13 cellular contexts compared by ENCODE assay signal in the genomic region with DNA sequence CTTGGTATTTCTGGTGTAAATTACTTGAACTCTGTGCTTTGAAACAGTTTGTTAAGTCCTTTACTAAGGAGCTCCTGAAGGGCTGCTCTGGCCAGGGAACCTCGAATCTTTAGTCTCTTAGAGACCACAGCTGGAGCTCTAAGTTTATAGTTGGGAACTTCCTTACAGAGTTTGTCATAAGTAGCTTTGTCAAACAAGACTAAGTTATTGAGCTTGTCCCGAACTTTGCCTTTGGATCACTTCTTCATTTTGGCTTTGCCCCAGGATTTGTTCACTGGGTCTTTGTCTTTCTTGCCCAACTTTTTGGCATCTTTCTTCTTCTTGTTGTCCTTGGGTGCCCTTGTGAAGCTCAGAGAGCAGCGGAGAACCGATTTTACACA.
A peak's percentile ranks its signal among the peaks of the same experiment; 100 is the strongest.
DNase-seq lines count a peak whose midpoint lies in the region; ATAC-seq and TF ChIP-seq lines count a peak whose summit lies in the region.
"Had no signal": no experiment of that assay in that cellular context is flagged by ENCODE, and none has a peak within 500 bp of the region (broad histone marks: within the 10 kb centered on the region; RNA-seq: fewer than 3 reads in every experiment).

No MANE protein-coding gene starts in this region.

- no peak overlapping the region for H3K27ac Mint-ChIP-seq in activated naive CD8-positive, alpha-beta T cell treated with anti-CD3 and anti-CD28 coated beads, Interleukin-2, amount 10 ng/mL, durations not matched to agents 7 days and 5 days
- H3K27ac Mint-ChIP-seq in activated naive CD8-positive, alpha-beta T cell treated with anti-CD3 and anti-CD28 coated beads for 36 hours: no peak overlapping the region
- H3K27ac Mint-ChIP-seq in naive thymus-derived CD4-positive, alpha-beta T cell: no peak overlapping the region
- H3K27ac Mint-ChIP-seq: activated CD4-positive, alpha-beta memory T cell treated with anti-CD3 and anti-CD28 coated beads, Interleukin-2, amount 10 ng/mL, durations not matched to agents 7 days and 5 days had no signal

- H3K4me3 ChIP-seq in coronary artery (no peak overlapping the region), upper lobe of right lung (no peak overlapping the region)
- no peak overlapping the region for H3K4me3 ChIP-seq in naive thymus-derived CD4-positive, alpha-beta T cell (ENCODE audit: low read length)

- peak overlapping the region; percentile 2 for H3K4me3 Mint-ChIP-seq in activated naive CD8-positive, alpha-beta T cell treated with anti-CD3 and anti-CD28 coated beads, Interleukin-2, amount 10 ng/mL, durations not matched to agents 7 days and 5 days
- H3K4me3 Mint-ChIP-seq in activated naive CD8-positive, alpha-beta T cell treated with anti-CD3 and anti-CD28 coated beads for 36 hours: no peak overlapping the region
- peak overlapping the region in 8 of 10 donors; percentile 18 to 78 (median 52) for H3K4me3 Mint-ChIP-seq in naive thymus-derived CD4-positive, alpha-beta T cell
- H3K4me3 Mint-ChIP-seq: activated CD4-positive, alpha-beta memory T cell treated with anti-CD3 and anti-CD28 coated beads, Interleukin-2, amount 10 ng/mL, durations not matched to agents 7 days and 5 days had no signal

- H3K27me3 ChIP-seq in naive thymus-derived CD4-positive, alpha-beta T cell (ENCODE audit: control insufficient read depth in 2 of 2, insufficient read depth in 2 of 2, low read length in 2 of 2): no peaks in the 10 kb centered on the region
- H3K27me3 ChIP-seq in upper lobe of right lung: no peaks in the 10 kb centered on the region

- H3K27ac ChIP-seq in coronary artery (peak overlapping the region; percentile 59 to 82), upper lobe of right lung (peak overlapping the region; percentile 21)
- H3K27ac ChIP-seq in naive thymus-derived CD4-positive, alpha-beta T cell (ENCODE audit: low read depth, low read length): no peak overlapping the region

- H3K27me3 Mint-ChIP-seq in activated naive CD8-positive, alpha-beta T cell treated with anti-CD3 and anti-CD28 coated beads, Interleukin-2, amount 10 ng/mL, durations not matched to agents 7 days and 5 days: peaks cover 57% of the 10 kb centered on the region
- H3K27me3 Mint-ChIP-seq in activated naive CD8-positive, alpha-beta T cell treated with anti-CD3 and anti-CD28 coated beads for 36 hours: peaks cover 70% of the 10 kb centered on the region
- peaks cover 26 to 79% (median 33%) of the 10 kb centered on the region in 5 donors for H3K27me3 Mint-ChIP-seq in naive thymus-derived CD4-positive, alpha-beta T cell

- no peaks in the 10 kb centered on the region for H3K9me3 ChIP-seq in naive thymus-derived CD4-positive, alpha-beta T cell (ENCODE audit: control insufficient read depth in 2 of 3, low read length in 3 of 3)
- H3K9me3 ChIP-seq in upper lobe of right lung: no peaks in the 10 kb centered on the region

- H3K4me1 ChIP-seq in naive thymus-derived CD4-positive, alpha-beta T cell (ENCODE audit: control insufficient read depth in 2 of 2, insufficient read depth in 2 of 2, low read length in 2 of 2): peaks cover 17 to 26% of the 10 kb centered on the region in 2 donors
- peaks cover 26% of the 10 kb centered on the region for H3K4me1 ChIP-seq in upper lobe of right lung

- ATAC-seq in activated naive CD8-positive, alpha-beta T cell treated with anti-CD3 and anti-CD28 coated beads, Interleukin-2, amount 10 ng/mL, durations not matched to agents 7 days and 5 days (ENCODE audit: low read depth): no peak
- no peak for ATAC-seq in naive thymus-derived CD4-positive, alpha-beta T cell
- no peak for ATAC-seq in upper lobe of right lung

- POLR2A ChIA-PET in activated naive CD8-positive, alpha-beta T cell treated with anti-CD3 and anti-CD28 coated beads, Interleukin-2, amount 10 ng/mL, durations not matched to agents 7 days and 5 days (lab: Charles Lee): interaction anchor here (1.2 kb wide), 1 partner anchor 20 kb away, joined by 3 read pairs; no protein-coding TSS in a partner anchor
- POLR2A ChIA-PET in naive thymus-derived CD4-positive, alpha-beta T cell (lab: Charles Lee): interaction anchor here (0.8 kb wide), 1 partner anchor 60 kb away, joined by 3 read pairs; no protein-coding TSS in a partner anchor

- H3K4me1 Mint-ChIP-seq in activated naive CD8-positive, alpha-beta T cell treated with anti-CD3 and anti-CD28 coated beads, Interleukin-2, amount 10 ng/mL, durations not matched to agents 7 days and 5 days: peaks cover 21% of the 10 kb centered on the region
- H3K4me1 Mint-ChIP-seq in activated naive CD8-positive, alpha-beta T cell treated with anti-CD3 and anti-CD28 coated beads for 36 hours: peaks cover 25% of the 10 kb centered on the region
- peaks cover 22 to 48% (median 34%) of the 10 kb centered on the region in 7 donors for H3K4me1 Mint-ChIP-seq in naive thymus-derived CD4-positive, alpha-beta T cell

- CTCF ChIA-PET in naive thymus-derived CD4-positive, alpha-beta T cell (lab: Charles Lee): interaction anchor here (1.1 kb wide), 2 partner anchors 65 to 183 kb away, joined by 3 to 4 read pairs; a partner anchor contains a TSS

- peaks cover 2% of the 10 kb centered on the region for H3K36me3 Mint-ChIP-seq in activated naive CD8-positive, alpha-beta T cell treated with anti-CD3 and anti-CD28 coated beads, Interleukin-2, amount 10 ng/mL, durations not matched to agents 7 days and 5 days
- H3K36me3 Mint-ChIP-seq in activated naive CD8-positive, alpha-beta T cell treated with anti-CD3 and anti-CD28 coated beads for 36 hours: no peaks in the 10 kb centered on the region
- peaks cover 0 to 6% (median 0%) of the 10 kb centered on the region in 5 donors for H3K36me3 Mint-ChIP-seq in naive thymus-derived CD4-positive, alpha-beta T cell

- TF ChIP-seq CTCF in coronary artery (IDR thresholded peaks at IDR 0.05) (no peak), upper lobe of right lung (IDR thresholded peaks at IDR 0.05) (no peak)

- H3K36me3 ChIP-seq in naive thymus-derived CD4-positive, alpha-beta T cell (ENCODE audit: control insufficient read depth in 2 of 3, insufficient read depth in 3 of 3, low read length in 3 of 3): no peaks in the 10 kb centered on the region
- no peaks in the 10 kb centered on the region for H3K36me3 ChIP-seq in upper lobe of right lung

- H3K9me3 Mint-ChIP-seq in activated naive CD8-positive, alpha-beta T cell treated with anti-CD3 and anti-CD28 coated beads, Interleukin-2, amount 10 ng/mL, durations not matched to agents 7 days and 5 days: peaks cover 6% of the 10 kb centered on the region
- H3K9me3 Mint-ChIP-seq in activated naive CD8-positive, alpha-beta T cell treated with anti-CD3 and anti-CD28 coated beads for 36 hours: peaks cover 6% of the 10 kb centered on the region
- H3K9me3 Mint-ChIP-seq in naive thymus-derived CD4-positive, alpha-beta T cell: peaks cover 0 to 8% (median 0%) of the 10 kb centered on the region in 11 donors

- no peak for DNase-seq in activated naive CD8-positive, alpha-beta T cell treated with anti-CD3 and anti-CD28 coated beads, Interleukin-2, amount 10 ng/mL, durations not matched to agents 7 days and 5 days
- DNase-seq in activated naive CD8-positive, alpha-beta T cell treated with anti-CD3 and anti-CD28 coated beads for 36 hours: no peak
- no peak for DNase-seq in coronary artery (ENCODE audit: low spot score)
- DNase-seq in naive thymus-derived CD4-positive, alpha-beta T cell: no peak
- no peak for DNase-seq in upper lobe of right lung
- DNase-seq in HuH-7.5 (ENCODE audit: low spot score): no peak
- DNase-seq in posterior vena cava (ENCODE audit: low spot score): no peak
- no peak for DNase-seq in effector CD8-positive, alpha-beta T cell (lab: John Stamatoyannopoulos, UW)
- DNase-seq: activated CD4-positive, alpha-beta memory T cell treated with anti-CD3 and anti-CD28 coated beads, Interleukin-2, amount 10 ng/mL, durations not matched to agents 7 days and 5 days; activated gamma-delta T cell treated with Interleukin-2 at 50 U/mL for 16 hours; cerebellar nuclear complex; substantia nigra; T-helper 9 cell had no signal

- intact Hi-C loops in naive thymus-derived CD4-positive, alpha-beta T cell (cut with micrococcal nuclease): loop anchor here in 1 of 2 donors (2.0 kb wide), 1 partner anchor 15 kb away; no protein-coding TSS in a partner anchor
- intact Hi-C loops in upper lobe of right lung (cut with DNase I) (no loop called here), posterior vena cava (cut with DNase I) (no loop called here)
